In genomic region chr5:77168884-77169254, GRCh38 we compare ENCODE assay signal across 12 cellular contexts. TPM values are rescaled to one million over a fixed set of nuclear protein-coding genes. Genes with fewer than 3 reads are reported as not detected.
DNase-seq lines count a peak whose midpoint lies in the region; ATAC-seq and TF ChIP-seq lines count a peak whose summit lies in the region.
"Had no signal": no experiment of that assay in that cellular context is flagged by ENCODE, and none has a peak within 500 bp of the region (broad histone marks: within the 10 kb centered on the region; RNA-seq: fewer than 3 reads in every experiment).

No MANE protein-coding gene starts in this region.

- TF ChIP-seq CTCF in PC-9 (conservative IDR thresholded peaks at IDR 0.05) (no peak), fibroblast of lung (conservative IDR thresholded peaks at IDR 0.05 in 1 of 2, IDR thresholded peaks at IDR 0.05 in 1 of 2; ENCODE audit: low read depth in 1 of 2, low read length in 2 of 2) (no peak), suprapubic skin (IDR thresholded peaks at IDR 0.05) (no peak)

- peak overlapping the region; percentile 51 for H3K4me2 ChIP-seq in PC-9
- no peak overlapping the region for H3K4me2 ChIP-seq in fibroblast of lung (ENCODE audit: extremely low read depth, insufficient read depth, low read length)

- POLR2A ChIA-PET in PC-9 (lab: Charles Lee; ENCODE audit: unreplicated experiment) = interaction anchor here (0.6 kb wide), 1 partner anchor 353 kb away, joined by 3 read pairs; no protein-coding TSS in a partner anchor

- no TSS peak for BruUV-seq in PC-9 (replicated peaks; lab: Mats Ljungman, UMichigan)

- no peak overlapping the region for H3K9ac ChIP-seq in fibroblast of lung (ENCODE audit: insufficient read depth, low read length)

- H3K27ac ChIP-seq in PC-9 (peak overlapping the region; percentile 55), fibroblast of lung (ENCODE audit: insufficient read depth, low read length) (no peak overlapping the region), suprapubic skin (peak overlapping the region; percentile 62)

- H3K4me1 ChIP-seq in PC-9 (replicated peaks; ENCODE audit: insufficient read depth) = peaks cover 22% of the 10 kb centered on the region
- H3K4me1 ChIP-seq in fibroblast of lung (ENCODE audit: control insufficient read depth, extremely low read depth, insufficient read depth, low read length) = peaks cover 11% of the 10 kb centered on the region
- peaks cover 24% of the 10 kb centered on the region for H3K4me1 ChIP-seq in suprapubic skin

- peak; percentile 17 to 24 for DNase-seq in NCI-H187 (lab: John Stamatoyannopoulos, UW)
- DNase-seq in NCI-H187 treated with DMSO at 0.1 percent for 48 hours (lab: John Stamatoyannopoulos, UW) = no peak
- peak; percentile 86 to 91 for DNase-seq in PC-9
- no peak for DNase-seq in fibroblast of lung (ENCODE audit: low read depth in 2 of 2)
- DNase-seq in suprapubic skin (ENCODE audit: low spot score in 2 of 2) = no peak
- no peak for DNase-seq in activated T-cell treated with anti-CD3 and anti-CD28 coated beads, Interleukin-2, amount 50 U/mL, for 4 hours
- DNase-seq in GF-D8 (lab: John Stamatoyannopoulos, UW) = no peak
- DNase-seq: activated CD4-positive, alpha-beta T cell treated with anti-CD3 and anti-CD28 coated beads, Interleukin-2, amount 10 ng/mL, durations not matched to agents 7 days and 5 days; activated naive CD8-positive, alpha-beta T cell treated with anti-CD3 and anti-CD28 coated beads for 36 hours had no signal

- H3K27me3 ChIP-seq in PC-9 (ENCODE audit: insufficient read depth, low read depth) (no peaks in the 10 kb centered on the region), fibroblast of lung (ENCODE audit: control insufficient read depth, insufficient read depth, low read length) (peaks cover 6% of the 10 kb centered on the region), suprapubic skin (no peaks in the 10 kb centered on the region)

- no peak overlapping the region for H3K4me3 Mint-ChIP-seq in activated T-cell treated with anti-CD3 and anti-CD28 coated beads, Interleukin-2, amount 50 U/mL, for 4 hours
- H3K4me3 Mint-ChIP-seq: activated CD4-positive, alpha-beta T cell treated with anti-CD3 and anti-CD28 coated beads, Interleukin-2, amount 10 ng/mL, durations not matched to agents 7 days and 5 days; activated naive CD8-positive, alpha-beta T cell treated with anti-CD3 and anti-CD28 coated beads for 36 hours had no signal

- H3K36me3 ChIP-seq in PC-9 (ENCODE audit: low read depth) (no peaks in the 10 kb centered on the region), fibroblast of lung (ENCODE audit: control insufficient read depth, insufficient read depth, low read length) (no peaks in the 10 kb centered on the region), suprapubic skin (no peaks in the 10 kb centered on the region)

- no peaks in the 10 kb centered on the region for H3K9me3 Mint-ChIP-seq in activated T-cell treated with anti-CD3 and anti-CD28 coated beads, Interleukin-2, amount 50 U/mL, for 4 hours
- H3K9me3 Mint-ChIP-seq: activated CD4-positive, alpha-beta T cell treated with anti-CD3 and anti-CD28 coated beads, Interleukin-2, amount 10 ng/mL, durations not matched to agents 7 days and 5 days; activated naive CD8-positive, alpha-beta T cell treated with anti-CD3 and anti-CD28 coated beads for 36 hours had no signal

- H3K79me2 ChIP-seq in PC-9 (ENCODE audit: low read depth) (no peaks in the 10 kb centered on the region), fibroblast of lung (ENCODE audit: control insufficient read depth, insufficient read depth, low read length) (no peaks in the 10 kb centered on the region)

- 33% methylated on average over 3 of the region's 3 CpGs for WGBS in suprapubic skin

- no peak for TF ChIP-seq POLR2A in suprapubic skin (IDR thresholded peaks at IDR 0.05)

- peaks cover 2% of the 10 kb centered on the region for H3K27me3 Mint-ChIP-seq in activated T-cell treated with anti-CD3 and anti-CD28 coated beads, Interleukin-2, amount 50 U/mL, for 4 hours (ENCODE audit: low read depth)

- no peaks in the 10 kb centered on the region for H3F3A ChIP-seq in PC-9 (ENCODE audit: insufficient read depth, low read depth)

- no peak for TF ChIP-seq EP300 in suprapubic skin (IDR thresholded peaks at IDR 0.05)

- H3K36me3 Mint-ChIP-seq in activated T-cell treated with anti-CD3 and anti-CD28 coated beads, Interleukin-2, amount 50 U/mL, for 4 hours (ENCODE audit: insufficient read depth) = no peaks in the 10 kb centered on the region
- H3K36me3 Mint-ChIP-seq: activated naive CD8-positive, alpha-beta T cell treated with anti-CD3 and anti-CD28 coated beads for 36 hours had no signal

- intact Hi-C loops in PC-9 (cut with micrococcal nuclease; ENCODE audit: unreplicated experiment) = loop anchor here (5.0 kb wide), 1 partner anchor 53 kb away; no protein-coding TSS in a partner anchor

- no peaks in the 10 kb centered on the region for H3K9me2 ChIP-seq in PC-9 (ENCODE audit: insufficient read depth)

- H2AFZ ChIP-seq in PC-9 (no peak overlapping the region), fibroblast of lung (ENCODE audit: low read length) (peak overlapping the region; percentile 39)

- H3K4me3 ChIP-seq in PC-9 (no peak overlapping the region), fibroblast of lung (replicated peaks in 1 of 4; ENCODE audit: control extremely low read depth in 1 of 4, insufficient read depth in 1 of 4, low read depth in 3 of 4, low read length in 4 of 4) (no peak overlapping the region), suprapubic skin (no peak overlapping the region)
- H3K4me3 ChIP-seq: GM12878, lung had no signal

- ATAC-seq in activated T-cell treated with anti-CD3 and anti-CD28 coated beads, Interleukin-2, amount 50 U/mL, for 4 hours = no peak
- ATAC-seq in GM18511 (IDR thresholded peaks at IDR 0.05; ENCODE audit: unreplicated experiment) = no peak
- ATAC-seq: GM12878 had no signal

- H3K4me1 Mint-ChIP-seq in activated T-cell treated with anti-CD3 and anti-CD28 coated beads, Interleukin-2, amount 50 U/mL, for 4 hours (ENCODE audit: low read depth) = no peaks in the 10 kb centered on the region
- H3K4me1 Mint-ChIP-seq: activated CD4-positive, alpha-beta T cell treated with anti-CD3 and anti-CD28 coated beads, Interleukin-2, amount 10 ng/mL, durations not matched to agents 7 days and 5 days; activated naive CD8-positive, alpha-beta T cell treated with anti-CD3 and anti-CD28 coated beads for 36 hours had no signal

- H4K20me1 ChIP-seq in PC-9 (ENCODE audit: insufficient read depth) = no peaks in the 10 kb centered on the region
- H4K20me1 ChIP-seq in fibroblast of lung (ENCODE audit: control insufficient read depth, extremely low read depth, insufficient read depth, low read length) = no peaks in the 10 kb centered on the region

- H3K9me3 ChIP-seq in PC-9 (ENCODE audit: insufficient read depth, low read depth) (no peaks in the 10 kb centered on the region), fibroblast of lung (ENCODE audit: control insufficient read depth, insufficient read depth, low read depth, low read length) (no peaks in the 10 kb centered on the region), suprapubic skin (no peaks in the 10 kb centered on the region)

- CTCF ChIA-PET in PC-9 (lab: Charles Lee) = no interaction called here

RNA-seq across cellular contexts. Expression of gene PDE8B, which starts 41.6 kb away (rescaled TPM):
- total RNA-seq in PC-9 (2021) (1.7 and 1.8 TPM in 2 replicates), fibroblast of lung (0.17 and 0.26 TPM in 2 replicates), suprapubic skin (1 to 10 TPM; 1.1 to 3.9 (median 1.5) TPM)
- 0.09 and 0.18 TPM in 2 replicates for polyA plus RNA-seq in fibroblast of lung
- 0.67 and 1.1 TPM in 2 replicates for polyA plus RNA-seq in fibroblast of lung (2012)
- not detected in 2 replicates for polyA minus RNA-seq in fibroblast of lung (ENCODE audit: low replicate concordance)
- not detected for total RNA-seq in activated T-cell treated with anti-CD3 and anti-CD28 coated beads, Interleukin-2, amount 50 U/mL, for 4 hours

Comparison
In these comparisons a context has a peak if more than half of its experiments do, and no peak if none do; other contexts are left out.
1. DNase-seq: peak in NCI-H187 (2 of 2) and PC-9 (2 of 2); none in NCI-H187 treated with DMSO at 0.1 percent for 48 hours (single experiment), fibroblast of lung (0 of 2), suprapubic skin (0 of 2), activated T-cell treated with anti-CD3 and anti-CD28 coated beads, Interleukin-2, amount 50 U/mL, for 4 hours (single experiment) and GF-D8 (single experiment).